1 cellular context compared by ENCODE assay signal in the genomic region with DNA sequence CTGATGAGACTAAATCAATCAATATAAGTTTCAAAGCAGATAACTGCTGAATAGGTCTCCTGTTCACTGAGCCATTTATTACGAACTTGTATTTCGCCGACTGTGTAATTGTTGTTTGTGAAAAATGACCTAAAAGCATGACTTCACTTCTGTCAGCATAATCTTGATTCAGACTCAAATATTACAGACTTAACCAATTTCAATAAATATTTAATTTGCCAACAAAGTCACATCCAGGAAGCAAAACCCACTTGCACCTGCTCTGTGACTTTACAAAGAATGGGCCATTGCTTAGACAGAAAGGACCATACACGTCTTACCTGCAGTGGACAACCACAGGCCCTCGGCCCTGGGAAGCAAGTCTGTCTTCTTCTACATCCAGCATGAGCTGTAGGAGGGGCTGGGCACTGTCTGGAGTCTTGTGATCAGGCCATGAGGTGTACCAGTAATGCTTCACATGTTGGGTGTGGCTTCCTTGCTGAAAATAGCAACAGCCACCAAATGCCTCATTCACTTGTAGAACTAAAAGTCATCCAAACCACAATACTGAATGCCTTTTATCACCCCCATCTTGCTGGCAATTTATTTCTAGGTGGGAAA.
TF ChIP-seq lines count a peak whose summit lies in the region.

No MANE protein-coding gene starts in this region.

TF ChIP-seq in GM23338, 12 proteins besides CTCF, POLR2A, EP300 and RAD21 (continued from another document):
- no peak for TF ChIP-seq ZNF462 (CRISPR knock-in tag; IDR thresholded peaks at IDR 0.05)
- no peak for TF ChIP-seq JUNB (IDR thresholded peaks at IDR 0.05; ENCODE audit: unreplicated experiment)
- no peak for TF ChIP-seq NANOG (IDR thresholded peaks at IDR 0.05; ENCODE audit: borderline replicate concordance)
- no peak for TF ChIP-seq EZH2 (IDR thresholded peaks at IDR 0.05; ENCODE audit: low read depth, unreplicated experiment)
- no peak for TF ChIP-seq CREB1 (CRISPR knock-in tag; IDR thresholded peaks at IDR 0.05; ENCODE audit: low read depth)
- TF ChIP-seq ZNF114 (CRISPR knock-in tag; IDR thresholded peaks at IDR 0.05), result no peak
- no peak for TF ChIP-seq STAT1 (IDR thresholded peaks at IDR 0.05; ENCODE audit: unreplicated experiment)
